In the genomic region with DNA sequence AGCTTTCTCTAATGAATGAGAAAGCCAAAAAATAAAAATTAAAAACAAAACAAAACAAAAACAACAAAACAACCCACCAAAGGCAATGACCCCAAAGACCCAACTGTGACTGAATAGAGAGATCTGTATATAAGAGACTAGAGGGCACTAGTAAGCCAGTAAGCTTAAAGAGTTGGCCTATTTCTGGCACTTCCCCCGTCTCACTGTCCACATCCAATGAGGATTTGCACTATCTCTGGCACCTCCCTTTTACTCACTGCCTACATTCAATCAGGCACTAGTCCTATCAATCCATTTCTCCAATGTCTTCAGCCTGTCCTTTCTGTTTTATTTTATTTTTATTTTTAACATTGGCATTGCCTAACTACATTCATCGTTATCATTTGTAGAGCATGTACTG, we compare ENCODE assay signal across 2 cellular contexts.
TF ChIP-seq lines count a peak whose summit lies in the region.

No MANE protein-coding gene starts in this region.

TF ChIP-seq in Ishikawa, 13 proteins besides CTCF, POLR2A, EP300 and RAD21 (continued from another document):
- TF ChIP-seq, protein P1, sequence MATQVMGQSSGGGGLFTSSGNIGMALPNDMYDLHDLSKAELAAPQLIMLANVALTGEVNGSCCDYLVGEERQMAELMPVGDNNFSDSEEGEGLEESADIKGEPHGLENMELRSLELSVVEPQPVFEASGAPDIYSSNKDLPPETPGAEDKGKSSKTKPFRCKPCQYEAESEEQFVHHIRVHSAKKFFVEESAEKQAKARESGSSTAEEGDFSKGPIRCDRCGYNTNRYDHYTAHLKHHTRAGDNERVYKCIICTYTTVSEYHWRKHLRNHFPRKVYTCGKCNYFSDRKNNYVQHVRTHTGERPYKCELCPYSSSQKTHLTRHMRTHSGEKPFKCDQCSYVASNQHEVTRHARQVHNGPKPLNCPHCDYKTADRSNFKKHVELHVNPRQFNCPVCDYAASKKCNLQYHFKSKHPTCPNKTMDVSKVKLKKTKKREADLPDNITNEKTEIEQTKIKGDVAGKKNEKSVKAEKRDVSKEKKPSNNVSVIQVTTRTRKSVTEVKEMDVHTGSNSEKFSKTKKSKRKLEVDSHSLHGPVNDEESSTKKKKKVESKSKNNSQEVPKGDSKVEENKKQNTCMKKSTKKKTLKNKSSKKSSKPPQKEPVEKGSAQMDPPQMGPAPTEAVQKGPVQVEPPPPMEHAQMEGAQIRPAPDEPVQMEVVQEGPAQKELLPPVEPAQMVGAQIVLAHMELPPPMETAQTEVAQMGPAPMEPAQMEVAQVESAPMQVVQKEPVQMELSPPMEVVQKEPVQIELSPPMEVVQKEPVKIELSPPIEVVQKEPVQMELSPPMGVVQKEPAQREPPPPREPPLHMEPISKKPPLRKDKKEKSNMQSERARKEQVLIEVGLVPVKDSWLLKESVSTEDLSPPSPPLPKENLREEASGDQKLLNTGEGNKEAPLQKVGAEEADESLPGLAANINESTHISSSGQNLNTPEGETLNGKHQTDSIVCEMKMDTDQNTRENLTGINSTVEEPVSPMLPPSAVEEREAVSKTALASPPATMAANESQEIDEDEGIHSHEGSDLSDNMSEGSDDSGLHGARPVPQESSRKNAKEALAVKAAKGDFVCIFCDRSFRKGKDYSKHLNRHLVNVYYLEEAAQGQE (IDR thresholded peaks at IDR 0.05; ENCODE audit: low read depth), result no peak
- TF ChIP-seq, protein P2, sequence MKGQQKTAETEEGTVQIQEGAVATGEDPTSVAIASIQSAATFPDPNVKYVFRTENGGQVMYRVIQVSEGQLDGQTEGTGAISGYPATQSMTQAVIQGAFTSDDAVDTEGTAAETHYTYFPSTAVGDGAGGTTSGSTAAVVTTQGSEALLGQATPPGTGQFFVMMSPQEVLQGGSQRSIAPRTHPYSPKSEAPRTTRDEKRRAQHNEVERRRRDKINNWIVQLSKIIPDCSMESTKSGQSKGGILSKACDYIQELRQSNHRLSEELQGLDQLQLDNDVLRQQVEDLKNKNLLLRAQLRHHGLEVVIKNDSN (IDR thresholded peaks at IDR 0.05), result no peak
- TF ChIP-seq FOXM1 (IDR thresholded peaks at IDR 0.05; ENCODE audit: borderline replicate concordance, low read depth), result no peak
- no peak for TF ChIP-seq CREB1 (IDR thresholded peaks at IDR 0.05; ENCODE audit: low read depth)
- no peak for TF ChIP-seq YY1 (IDR thresholded peaks at IDR 0.05; ENCODE audit: low read depth)
- TF ChIP-seq, protein P3, sequence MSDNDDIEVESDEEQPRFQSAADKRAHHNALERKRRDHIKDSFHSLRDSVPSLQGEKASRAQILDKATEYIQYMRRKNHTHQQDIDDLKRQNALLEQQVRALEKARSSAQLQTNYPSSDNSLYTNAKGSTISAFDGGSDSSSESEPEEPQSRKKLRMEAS (IDR thresholded peaks at IDR 0.05), result no peak
- no peak for TF ChIP-seq CEBPB (IDR thresholded peaks at IDR 0.05)
- no peak for TF ChIP-seq TAF1 (IDR thresholded peaks at IDR 0.05; ENCODE audit: low read depth)
- TF ChIP-seq EGR1 (IDR thresholded peaks at IDR 0.05), result no peak

TF ChIP-seq in H1, 55 proteins besides CTCF, POLR2A, EP300 and RAD21 (continued from another document):
- TF ChIP-seq YY1 (IDR thresholded peaks at IDR 0.05; ENCODE audit: low read depth, low read length) (no peak), TCF12 (IDR thresholded peaks at IDR 0.05; ENCODE audit: low read depth, low read length) (no peak), RXRA (IDR thresholded peaks at IDR 0.05; ENCODE audit: insufficient read depth, low read depth, low read length) (no peak), SIX5 (IDR thresholded peaks at IDR 0.05; ENCODE audit: low read depth, low read length) (no peak), HDAC2 (IDR thresholded peaks at IDR 0.05; ENCODE audit: borderline replicate concordance in 1 of 2, low read depth in 2 of 2, low read length in 2 of 2) (no peak), SP4 (IDR thresholded peaks at IDR 0.05; ENCODE audit: low read length) (no peak), FOSL1 (IDR thresholded peaks at IDR 0.05; ENCODE audit: insufficient read depth, low read depth, low read length) (no peak), TAF7 (optimal IDR thresholded peaks at IDR 0.05; ENCODE audit: borderline replicate concordance, low read depth, low read length) (no peak), CHD2 (IDR thresholded peaks at IDR 0.05; ENCODE audit: low read length) (no peak), KDM1A (IDR thresholded peaks at IDR 0.05; ENCODE audit: borderline replicate concordance, low read length) (no peak), BRCA1 (IDR thresholded peaks at IDR 0.05; ENCODE audit: low read depth, low read length) (no peak), TEAD4 (IDR thresholded peaks at IDR 0.05; ENCODE audit: low read depth, low read length) (no peak), RNF2 (IDR thresholded peaks at IDR 0.05; ENCODE audit: borderline replicate concordance, low read depth, low read length, missing control alignments, poor library complexity, severe bottlenecking) (no peak)
